ENCODE assay signal across 1 cellular context in the genomic region with DNA sequence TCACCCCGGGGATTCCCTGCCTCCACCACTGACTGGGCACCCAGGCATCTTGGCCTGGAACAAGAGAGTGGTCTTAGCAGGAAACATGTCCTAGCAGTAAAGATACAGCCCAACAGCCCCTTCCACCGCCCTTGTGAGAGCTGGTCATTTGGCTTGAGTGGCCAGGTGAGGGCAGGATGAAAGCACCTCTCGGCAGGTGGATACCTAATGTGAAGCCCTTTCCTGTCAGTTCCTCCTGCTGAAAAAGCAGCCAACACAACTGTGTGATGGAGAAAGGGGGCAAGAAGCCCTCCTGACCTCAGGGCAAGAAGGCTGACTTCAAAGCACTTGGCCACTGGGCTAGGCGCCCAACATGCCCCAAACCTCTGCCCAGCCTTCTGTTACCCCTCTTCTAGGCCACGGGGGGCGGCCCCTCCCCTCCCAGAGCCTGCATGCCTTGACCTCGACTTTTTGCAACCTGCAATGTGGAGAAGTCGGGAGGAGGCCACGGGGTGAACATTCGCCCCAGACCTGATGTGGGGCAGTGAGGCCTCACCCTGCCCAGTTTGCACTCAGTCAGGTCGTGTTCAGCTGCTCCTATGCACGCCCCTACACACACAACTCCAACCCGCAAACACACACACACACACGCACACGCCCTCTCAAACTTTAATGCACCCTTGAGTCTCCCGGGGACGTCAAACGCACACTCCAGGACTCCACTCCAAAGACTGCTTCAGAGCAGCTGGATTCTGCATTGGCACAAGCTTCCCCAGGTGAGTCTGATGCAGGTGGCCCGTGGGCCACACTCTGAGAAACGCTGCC.
TF ChIP-seq lines count a peak whose summit lies in the region.

No MANE protein-coding gene starts in this region.

TF ChIP-seq in GM23338, 12 proteins besides CTCF, POLR2A, EP300 and RAD21 (continued from another document):
- TF ChIP-seq, protein P1, sequence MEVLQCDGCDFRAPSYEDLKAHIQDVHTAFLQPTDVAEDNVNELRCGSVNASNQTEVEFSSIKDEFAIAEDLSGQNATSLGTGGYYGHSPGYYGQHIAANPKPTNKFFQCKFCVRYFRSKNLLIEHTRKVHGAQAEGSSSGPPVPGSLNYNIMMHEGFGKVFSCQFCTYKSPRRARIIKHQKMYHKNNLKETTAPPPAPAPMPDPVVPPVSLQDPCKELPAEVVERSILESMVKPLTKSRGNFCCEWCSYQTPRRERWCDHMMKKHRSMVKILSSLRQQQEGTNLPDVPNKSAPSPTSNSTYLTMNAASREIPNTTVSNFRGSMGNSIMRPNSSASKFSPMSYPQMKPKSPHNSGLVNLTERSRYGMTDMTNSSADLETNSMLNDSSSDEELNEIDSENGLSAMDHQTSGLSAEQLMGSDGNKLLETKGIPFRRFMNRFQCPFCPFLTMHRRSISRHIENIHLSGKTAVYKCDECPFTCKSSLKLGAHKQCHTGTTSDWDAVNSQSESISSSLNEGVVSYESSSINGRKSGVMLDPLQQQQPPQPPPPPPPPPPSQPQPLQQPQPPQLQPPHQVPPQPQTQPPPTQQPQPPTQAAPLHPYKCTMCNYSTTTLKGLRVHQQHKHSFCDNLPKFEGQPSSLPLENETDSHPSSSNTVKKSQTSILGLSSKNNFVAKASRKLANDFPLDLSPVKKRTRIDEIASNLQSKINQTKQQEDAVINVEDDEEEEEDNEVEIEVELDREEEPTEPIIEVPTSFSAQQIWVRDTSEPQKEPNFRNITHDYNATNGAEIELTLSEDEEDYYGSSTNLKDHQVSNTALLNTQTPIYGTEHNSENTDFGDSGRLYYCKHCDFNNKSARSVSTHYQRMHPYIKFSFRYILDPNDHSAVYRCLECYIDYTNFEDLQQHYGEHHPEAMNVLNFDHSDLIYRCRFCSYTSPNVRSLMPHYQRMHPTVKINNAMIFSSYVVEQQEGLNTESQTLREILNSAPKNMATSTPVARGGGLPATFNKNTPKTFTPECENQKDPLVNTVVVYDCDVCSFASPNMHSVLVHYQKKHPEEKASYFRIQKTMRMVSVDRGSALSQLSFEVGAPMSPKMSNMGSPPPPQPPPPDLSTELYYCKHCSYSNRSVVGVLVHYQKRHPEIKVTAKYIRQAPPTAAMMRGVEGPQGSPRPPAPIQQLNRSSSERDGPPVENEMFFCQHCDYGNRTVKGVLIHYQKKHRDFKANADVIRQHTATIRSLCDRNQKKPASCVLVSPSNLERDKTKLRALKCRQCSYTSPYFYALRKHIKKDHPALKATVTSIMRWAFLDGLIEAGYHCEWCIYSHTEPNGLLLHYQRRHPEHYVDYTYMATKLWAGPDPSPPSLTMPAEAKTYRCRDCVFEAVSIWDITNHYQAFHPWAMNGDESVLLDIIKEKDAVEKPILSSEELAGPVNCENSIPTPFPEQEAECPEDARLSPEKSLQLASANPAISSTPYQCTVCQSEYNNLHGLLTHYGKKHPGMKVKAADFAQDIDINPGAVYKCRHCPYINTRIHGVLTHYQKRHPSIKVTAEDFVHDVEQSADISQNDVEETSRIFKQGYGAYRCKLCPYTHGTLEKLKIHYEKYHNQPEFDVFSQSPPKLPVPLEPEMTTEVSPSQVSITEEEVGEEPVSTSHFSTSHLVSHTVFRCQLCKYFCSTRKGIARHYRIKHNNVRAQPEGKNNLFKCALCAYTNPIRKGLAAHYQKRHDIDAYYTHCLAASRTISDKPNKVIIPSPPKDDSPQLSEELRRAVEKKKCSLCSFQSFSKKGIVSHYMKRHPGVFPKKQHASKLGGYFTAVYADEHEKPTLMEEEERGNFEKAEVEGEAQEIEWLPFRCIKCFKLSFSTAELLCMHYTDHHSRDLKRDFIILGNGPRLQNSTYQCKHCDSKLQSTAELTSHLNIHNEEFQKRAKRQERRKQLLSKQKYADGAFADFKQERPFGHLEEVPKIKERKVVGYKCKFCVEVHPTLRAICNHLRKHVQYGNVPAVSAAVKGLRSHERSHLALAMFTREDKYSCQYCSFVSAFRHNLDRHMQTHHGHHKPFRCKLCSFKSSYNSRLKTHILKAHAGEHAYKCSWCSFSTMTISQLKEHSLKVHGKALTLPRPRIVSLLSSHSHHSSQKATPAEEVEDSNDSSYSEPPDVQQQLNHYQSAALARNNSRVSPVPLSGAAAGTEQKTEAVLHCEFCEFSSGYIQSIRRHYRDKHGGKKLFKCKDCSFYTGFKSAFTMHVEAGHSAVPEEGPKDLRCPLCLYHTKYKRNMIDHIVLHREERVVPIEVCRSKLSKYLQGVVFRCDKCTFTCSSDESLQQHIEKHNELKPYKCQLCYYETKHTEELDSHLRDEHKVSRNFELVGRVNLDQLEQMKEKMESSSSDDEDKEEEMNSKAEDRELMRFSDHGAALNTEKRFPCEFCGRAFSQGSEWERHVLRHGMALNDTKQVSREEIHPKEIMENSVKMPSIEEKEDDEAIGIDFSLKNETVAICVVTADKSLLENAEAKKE (CRISPR knock-in tag; IDR thresholded peaks at IDR 0.05), result no peak
- no peak for TF ChIP-seq ZNF114 (CRISPR knock-in tag; IDR thresholded peaks at IDR 0.05)
- no peak for TF ChIP-seq NANOG (IDR thresholded peaks at IDR 0.05; ENCODE audit: borderline replicate concordance)
- TF ChIP-seq EZH2phosphoT487 (IDR thresholded peaks at IDR 0.05; ENCODE audit: unreplicated experiment), result no peak
- TF ChIP-seq STAT1 (IDR thresholded peaks at IDR 0.05; ENCODE audit: unreplicated experiment), result no peak
- TF ChIP-seq EZH2 (IDR thresholded peaks at IDR 0.05; ENCODE audit: low read depth, unreplicated experiment), result no peak
- no peak for TF ChIP-seq POLR2AphosphoS5 (IDR thresholded peaks at IDR 0.05; ENCODE audit: low read depth)
